8 cellular contexts compared by ENCODE assay signal in the genomic region with DNA sequence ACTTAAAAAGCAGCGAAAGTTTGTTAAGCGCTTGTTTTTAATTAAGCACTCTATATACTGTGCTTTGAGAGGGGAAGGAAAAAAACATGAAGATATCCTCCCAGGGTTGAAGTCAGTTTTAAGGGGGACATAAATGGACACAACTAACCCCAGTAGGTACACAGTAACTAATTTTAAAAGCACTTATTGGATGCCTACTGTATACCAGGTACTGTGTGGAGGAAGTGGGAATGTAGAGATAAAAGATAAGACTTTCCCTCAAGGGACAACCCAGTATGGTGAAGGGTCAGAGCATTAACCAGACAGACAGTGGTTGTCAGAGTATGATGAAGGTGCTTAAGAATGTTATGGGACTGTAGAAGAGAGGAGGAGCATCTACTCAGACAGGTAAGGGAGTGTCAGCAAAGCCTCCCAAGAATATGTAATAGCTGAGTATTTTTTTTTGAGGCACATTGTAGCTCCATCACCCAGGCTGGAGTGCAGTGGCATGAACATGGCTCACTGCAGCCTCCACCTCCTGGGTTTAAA. TPM values are rescaled to one million over a fixed set of nuclear protein-coding genes. Genes with fewer than 3 reads are reported as not detected.
DNase-seq lines count a peak whose midpoint lies in the region; ATAC-seq and TF ChIP-seq lines count a peak whose summit lies in the region.

No MANE protein-coding gene starts in this region.

- TF ChIP-seq POLR2A in ovary (IDR thresholded peaks at IDR 0.05): no peak

- CTCF ChIA-PET in RWPE1 (lab: Yijun Ruan, JAX): no interaction called here

- POLR2A ChIA-PET in RWPE1 (lab: Yijun Ruan, JAX; ENCODE audit: low non-redundant PET): interaction anchor here (0.6 kb wide), 1 partner anchor 40 kb away, joined by 3 read pairs; no protein-coding TSS in a partner anchor

- H3K4me3 ChIP-seq in DND-41 (ENCODE audit: low read depth in 1 of 2, low read length in 2 of 2): peak overlapping the region; percentile 73 to 84
- peak overlapping the region; percentile 75 for H3K4me3 ChIP-seq in ovary

- no peaks in the 10 kb centered on the region for H3K27me3 ChIP-seq in DND-41 (ENCODE audit: insufficient read depth, low read length, poor library complexity)
- H3K27me3 ChIP-seq in ovary: no peaks in the 10 kb centered on the region

- ATAC-seq in DND-41 (ENCODE audit: insufficient read depth, low read depth) (no peak), esophagus mucosa (peak; percentile 44), GM21515 (IDR thresholded peaks at IDR 0.05; ENCODE audit: unreplicated experiment) (no peak)

- peaks cover 53% of the 10 kb centered on the region for H4K20me1 ChIP-seq in DND-41 (ENCODE audit: insufficient read depth, low read length)

- peaks cover 63% of the 10 kb centered on the region for H3K79me2 ChIP-seq in DND-41 (ENCODE audit: insufficient read depth, low read length)

- TF ChIP-seq CTCF in DND-41 (IDR thresholded peaks at IDR 0.05; ENCODE audit: borderline replicate concordance, extremely low read depth, low read length, poor library complexity, severe bottlenecking): no peak
- no peak for TF ChIP-seq CTCF in RWPE1 (conservative IDR thresholded peaks at IDR 0.05; ENCODE audit: low read depth)
- TF ChIP-seq CTCF in ovary (IDR thresholded peaks at IDR 0.05): no peak

- DNase-seq in DND-41 (no peak), RWPE1 (ENCODE audit: low spot score) (peak; percentile 30), ovary (no peak), Kasumi-1 (lab: John Stamatoyannopoulos, UW) (no peak), D341Med (ENCODE audit: low spot score) (no peak), NCI-H1930 (lab: John Stamatoyannopoulos, UW) (no peak)

- peaks cover 34% of the 10 kb centered on the region for H3K36me3 ChIP-seq in DND-41 (ENCODE audit: insufficient read depth, low read length)
- H3K36me3 ChIP-seq in ovary: no peaks in the 10 kb centered on the region

- H3K9ac ChIP-seq in DND-41 (ENCODE audit: low read depth, low read length): peak overlapping the region; percentile 81

- intact Hi-C loops in ovary (cut with DNase I): no loop called here

- H2AFZ ChIP-seq in DND-41 (ENCODE audit: low read depth, low read length): no peak overlapping the region

- no peak for TF ChIP-seq EP300 in ovary (IDR thresholded peaks at IDR 0.05)

- peaks cover 50% of the 10 kb centered on the region for H3K4me1 ChIP-seq in DND-41 (ENCODE audit: insufficient read depth, low read length)
- peaks cover 7% of the 10 kb centered on the region for H3K4me1 ChIP-seq in ovary (ENCODE audit: insufficient read depth)

- H3K9me3 ChIP-seq in DND-41 (ENCODE audit: insufficient read depth, low read length, severe bottlenecking): no peaks in the 10 kb centered on the region
- H3K9me3 ChIP-seq in ovary: no peaks in the 10 kb centered on the region

- H3K4me2 ChIP-seq in DND-41 (ENCODE audit: insufficient read depth, low read length): peak overlapping the region; percentile 95

- H3K27ac ChIP-seq in DND-41 (ENCODE audit: low read length) (peak overlapping the region; percentile 98), RWPE1 (no peak overlapping the region), ovary (peak overlapping the region; percentile 47 to 56)

- WGBS in ovary, 3 donors: 2 to 3% (median 2%) methylated on average over 2 of the region's 2 CpGs

RNA-seq across cellular contexts. Expression of a gene that starts 0.9 kb away (rescaled TPM):
- total RNA-seq in esophagus mucosa: 27.1 TPM
- total RNA-seq in ovary: 10 to 100 TPM; 16.3 to 50.5 (median 36.0) TPM
- polyA plus RNA-seq in ovary: 10 to 100 TPM; 18.8 to 60.6 TPM

RNA-seq across cellular contexts. Expression of a gene that starts 15.0 kb away (rescaled TPM):
- 3.5 TPM for total RNA-seq in esophagus mucosa
- 10 to 100 TPM in 6 of 7 donors, 1 to 10 TPM in 1; 8.6 to 35.0 (median 20.9) TPM for total RNA-seq in ovary
- 10 to 100 TPM; 19.0 to 29.6 TPM for polyA plus RNA-seq in ovary

RNA-seq across cellular contexts. Expression of a gene that starts 15.9 kb away (rescaled TPM):
- total RNA-seq in esophagus mucosa (32.5 TPM), ovary (100 to 1,000 TPM in 4 of 7 donors, 10 to 100 TPM in 3; 42.4 to 128 (median 103) TPM)
- 10 to 100 TPM; 77.8 to 80.4 TPM for polyA plus RNA-seq in ovary

RNA-seq across cellular contexts. Expression of a gene that starts 44.9 kb away (rescaled TPM):
- 30.0 TPM for total RNA-seq in esophagus mucosa
- total RNA-seq in ovary: 100 to 1,000 TPM in 1 of 7 donors, 10 to 100 TPM in 6; 44.7 to 106 (median 76.0) TPM
- 10 to 100 TPM; 34.7 to 88.3 TPM for polyA plus RNA-seq in ovary

RNA-seq across cellular contexts. Expression of a gene that starts 45.5 kb away (rescaled TPM):
- total RNA-seq in esophagus mucosa: 48.2 TPM
- total RNA-seq in ovary: 10 to 100 TPM; 40.7 to 61.4 (median 52.9) TPM
- polyA plus RNA-seq in ovary: 10 to 100 TPM; 62.4 to 69.0 TPM
